Comparison of ENCODE assay signal across 8 cellular contexts in the genomic region with DNA sequence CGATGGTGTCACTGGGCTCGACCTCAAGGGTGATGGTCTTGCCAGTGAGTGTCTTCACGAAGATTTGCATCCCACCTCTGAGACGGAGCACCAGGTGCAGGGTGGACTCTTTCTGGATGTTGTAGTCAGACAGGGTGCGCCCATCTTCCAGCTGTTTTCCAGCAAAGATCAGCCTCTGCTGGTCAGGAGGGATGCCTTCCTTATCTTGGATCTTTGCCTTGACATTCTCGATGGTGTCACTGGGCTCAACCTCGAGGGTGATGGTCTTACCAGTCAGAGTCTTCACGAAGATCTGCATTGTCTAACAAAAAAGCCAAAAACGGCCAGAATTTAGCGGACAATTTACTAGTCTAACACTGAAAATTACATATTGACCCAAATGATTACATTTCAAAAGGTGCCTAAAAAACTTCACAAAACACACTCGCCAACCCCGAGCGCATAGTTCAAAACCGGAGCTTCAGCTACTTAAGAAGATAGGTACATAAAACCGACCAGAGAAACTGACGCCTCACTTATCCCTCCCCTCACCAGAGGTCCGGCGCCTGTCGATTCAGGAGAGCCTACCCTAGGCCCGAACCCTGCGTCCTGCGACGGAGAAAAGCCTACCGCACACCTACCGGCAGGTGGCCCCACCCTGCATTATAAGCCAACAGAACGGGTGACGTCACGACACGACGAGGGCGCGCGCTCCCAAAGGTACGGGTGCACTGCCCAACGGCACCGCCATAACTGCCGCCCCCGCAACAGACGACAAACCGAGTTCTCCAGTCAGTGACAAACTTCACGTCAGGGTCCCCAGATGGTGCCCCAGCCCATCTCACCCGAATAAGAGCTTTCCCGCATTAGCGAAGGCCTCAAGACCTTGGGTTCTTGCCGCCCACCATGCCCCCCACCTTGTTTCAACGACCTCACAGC. TPM values are rescaled to one million over a fixed set of nuclear protein-coding genes. Genes with fewer than 3 reads are reported as not detected.
A peak's percentile ranks its signal among the peaks of the same experiment; 100 is the strongest.
DNase-seq lines count a peak whose midpoint lies in the region; ATAC-seq and TF ChIP-seq lines count a peak whose summit lies in the region.

No MANE protein-coding gene starts in this region.

- H3K27ac ChIP-seq in neutrophil (peak overlapping the region; percentile 97), thoracic aorta (peak overlapping the region; percentile 97 to 100)

- peak; percentile 33 for ATAC-seq in GM19351 (IDR thresholded peaks at IDR 0.05; ENCODE audit: unreplicated experiment)
- no peak for ATAC-seq in thoracic aorta (ENCODE audit: insufficient number of reproducible peaks, low FRiP score, low read depth)

- peak overlapping the region; percentile 100 for H3K4me3 Mint-ChIP-seq in activated T-cell treated with anti-CD3 and anti-CD28 coated beads, Interleukin-2, amount 50 U/mL, for 24 hours

- TF ChIP-seq CTCF in fibroblast of the aortic adventitia (IDR thresholded peaks at IDR 0.05; ENCODE audit: insufficient read depth, low read length) (peak; percentile 53), neutrophil (IDR thresholded peaks at IDR 0.05) (peak; percentile 89), thoracic aorta (IDR thresholded peaks at IDR 0.05) (peak; percentile 47)

- peaks cover 43% of the 10 kb centered on the region for H3K36me3 Mint-ChIP-seq in activated T-cell treated with anti-CD3 and anti-CD28 coated beads, Interleukin-2, amount 50 U/mL, for 24 hours (ENCODE audit: low read depth)

- H3K36me3 ChIP-seq in neutrophil (peaks cover 29% of the 10 kb centered on the region), thoracic aorta (peaks cover 21% of the 10 kb centered on the region)

- DNase-seq in LHCN-M2 (ENCODE audit: low read depth) (peak; percentile 70), fibroblast of the aortic adventitia (ENCODE audit: low read depth) (peak; percentile 62), thoracic aorta (ENCODE audit: low spot score) (peak; percentile 50), NCI-H526 (lab: John Stamatoyannopoulos, UW) (no peak), UCSD-AML1 (lab: John Stamatoyannopoulos, UW; ENCODE audit: unreplicated experiment) (no peak)
- peak; percentile 94 for DNase-seq in activated T-cell treated with anti-CD3 and anti-CD28 coated beads, Interleukin-2, amount 50 U/mL, for 24 hours

- H3K9me3 Mint-ChIP-seq in activated T-cell treated with anti-CD3 and anti-CD28 coated beads, Interleukin-2, amount 50 U/mL, for 24 hours = no peaks in the 10 kb centered on the region

- H3K27me3 ChIP-seq in neutrophil (no peaks in the 10 kb centered on the region), thoracic aorta (replicated peaks; ENCODE audit: insufficient read depth) (no peaks in the 10 kb centered on the region)

- peak overlapping the region; percentile 100 for H3K27ac Mint-ChIP-seq in activated T-cell treated with anti-CD3 and anti-CD28 coated beads, Interleukin-2, amount 50 U/mL, for 24 hours

- H3K4me1 ChIP-seq in neutrophil (ENCODE audit: control insufficient read depth in 1 of 2, insufficient read depth in 1 of 2, low read depth in 1 of 2, low read length in 1 of 2) = peaks cover 67 to 71% of the 10 kb centered on the region in 2 experiments
- H3K4me1 ChIP-seq in thoracic aorta (ENCODE audit: control insufficient read depth in 1 of 2, low read depth in 2 of 2) = peaks cover 29 to 55% of the 10 kb centered on the region in 2 donors

- no peaks in the 10 kb centered on the region for H3K9me3 ChIP-seq in neutrophil
- H3K9me3 ChIP-seq in thoracic aorta = no peaks in the 10 kb centered on the region

- peak overlapping the region; percentile 98 for H3K4me3 ChIP-seq in fibroblast of the aortic adventitia (ENCODE audit: low read depth, low read length)
- peak overlapping the region; percentile 92 to 100 for H3K4me3 ChIP-seq in neutrophil (ENCODE audit: low read depth in 1 of 2, low read length in 1 of 2)
- H3K4me3 ChIP-seq in thoracic aorta = peak overlapping the region; percentile 91

- H3K4me1 Mint-ChIP-seq in activated T-cell treated with anti-CD3 and anti-CD28 coated beads, Interleukin-2, amount 50 U/mL, for 24 hours (ENCODE audit: low read depth) = peaks cover 79% of the 10 kb centered on the region

- peaks cover 4% of the 10 kb centered on the region for H3K27me3 Mint-ChIP-seq in activated T-cell treated with anti-CD3 and anti-CD28 coated beads, Interleukin-2, amount 50 U/mL, for 24 hours

RNA-seq across cellular contexts. Expression of a gene that starts 0.7 kb away (rescaled TPM):
- total RNA-seq in LHCN-M2 (2014; rRNA removed) = 1,439 and 1,479 TPM in 2 replicates
- polyA plus RNA-seq in LHCN-M2 (2012) = 1,556 TPM
- total RNA-seq in fibroblast of the aortic adventitia (ENCODE audit: low replicate concordance) = 501 and 1,400 TPM in 2 replicates
- total RNA-seq in thoracic aorta = 1,000 to 10,000 TPM; 1,069 to 1,422 TPM

RNA-seq across cellular contexts. Expression of a gene that starts 50.1 kb away (rescaled TPM):
- total RNA-seq in LHCN-M2 (2014; rRNA removed) (3.3 and 7.3 TPM in 2 replicates), fibroblast of the aortic adventitia (ENCODE audit: low replicate concordance) (3.4 and 11.3 TPM in 2 replicates), thoracic aorta (10 to 100 TPM in 1 of 2 donors, 1 to 10 TPM in 1; 8.8 to 13.1 TPM)
- polyA plus RNA-seq in LHCN-M2 (2012) = 6.8 TPM

Comparison
In these comparisons a context has a peak if more than half of its experiments do, and no peak if none do; other contexts are left out.
1. DNase-seq: peak in LHCN-M2 (single experiment), activated T-cell treated with anti-CD3 and anti-CD28 coated beads, Interleukin-2, amount 50 U/mL, for 24 hours (single experiment), fibroblast of the aortic adventitia (single experiment) and thoracic aorta (single experiment); none in NCI-H526 (0 of 2) and UCSD-AML1 (single experiment).
2. Peak in every context shown above with its lines, with median percentiles within 50 percentile points of each other: H3K4me3 ChIP-seq and CTCF ChIP-seq.